8 cellular contexts compared by ENCODE assay signal in genomic region chr21:37266515-37267221, GRCh38. TPM values are rescaled to one million over a fixed set of nuclear protein-coding genes. Genes with fewer than 3 reads are reported as not detected.
DNase-seq lines count a peak whose midpoint lies in the region; ATAC-seq, FAIRE-seq and TF ChIP-seq lines count a peak whose summit lies in the region.

No MANE protein-coding gene starts in this region.

- intact Hi-C loops in left lung (cut with DNase I): loop anchor here in 1 of 2 donors (10.0 kb wide), 1 partner anchor 98 kb away; the partner anchor contains the start of gene DYRK1A

- no peaks in the 10 kb centered on the region for H3K9me3 ChIP-seq in CD4-positive, CD25-positive, alpha-beta regulatory T cell (ENCODE audit: control insufficient read depth in 2 of 2, low read length in 2 of 2)
- no peaks in the 10 kb centered on the region for H3K9me3 ChIP-seq in left lung

- H3K27me3 Mint-ChIP-seq in CD4-positive, CD25-positive, alpha-beta regulatory T cell: no peaks in the 10 kb centered on the region

- peaks cover 8% of the 10 kb centered on the region for H3K36me3 Mint-ChIP-seq in CD4-positive, CD25-positive, alpha-beta regulatory T cell

- no peak for DNase-seq in CD4-positive, CD25-positive, alpha-beta regulatory T cell
- DNase-seq in NCI-H748 (lab: John Stamatoyannopoulos, UW; ENCODE audit: unreplicated experiment) (peak; percentile 95), bronchial epithelial cell (ENCODE audit: low read depth) (peak; percentile 18), left lung (peak in 1 of 2 donors; percentile 92), activated gamma-delta T cell treated with Interleukin-2 at 50 U/mL for 16 hours (no peak)

- peaks cover 22% of the 10 kb centered on the region for H3K4me1 ChIP-seq in CD4-positive, CD25-positive, alpha-beta regulatory T cell (ENCODE audit: control insufficient read depth, insufficient read depth, low read length, poor library complexity, severe bottlenecking)
- H3K4me1 ChIP-seq in left lung: peaks cover 7 to 43% of the 10 kb centered on the region in 2 donors

- no peak for FAIRE-seq in bronchial epithelial cell (lab: Jason Lieb, UNC)

- peak; percentile 9 to 12 for ATAC-seq in CD4-positive, CD25-positive, alpha-beta regulatory T cell (ENCODE audit: low read depth in 2 of 2)
- ATAC-seq in GM18520 (IDR thresholded peaks at IDR 0.05; ENCODE audit: unreplicated experiment): peak; percentile 1
- peak; percentile 3 for ATAC-seq in HG03064 (IDR thresholded peaks at IDR 0.05; ENCODE audit: low read depth, unreplicated experiment)
- ATAC-seq in left lung: peak; percentile 19

- peaks cover 21 to 58% (median 40%) of the 10 kb centered on the region in 4 donors for H3K4me1 Mint-ChIP-seq in CD4-positive, CD25-positive, alpha-beta regulatory T cell

- H3K27ac Mint-ChIP-seq in CD4-positive, CD25-positive, alpha-beta regulatory T cell: peak overlapping the region; percentile 97 to 98 (median 98)

- peak overlapping the region; percentile 94 to 98 (median 96) for H3K4me3 Mint-ChIP-seq in CD4-positive, CD25-positive, alpha-beta regulatory T cell

- no peaks in the 10 kb centered on the region for H3K27me3 ChIP-seq in CD4-positive, CD25-positive, alpha-beta regulatory T cell (ENCODE audit: control insufficient read depth, insufficient read depth, low read length)
- H3K27me3 ChIP-seq in bronchial epithelial cell (ENCODE audit: control insufficient read depth, insufficient read depth, low read length): no peaks in the 10 kb centered on the region
- H3K27me3 ChIP-seq in left lung: no peaks in the 10 kb centered on the region

- peak overlapping the region; percentile 99 for H3K27ac ChIP-seq in CD4-positive, CD25-positive, alpha-beta regulatory T cell (ENCODE audit: insufficient read depth, low read length, poor library complexity, severe bottlenecking)
- H3K27ac ChIP-seq in left lung (peak overlapping the region; percentile 99), temporal lobe (ENCODE audit: low read depth, low read length) (peak overlapping the region; percentile 91)

- peak overlapping the region; percentile 84 for H3K4me3 ChIP-seq in CD4-positive, CD25-positive, alpha-beta regulatory T cell (ENCODE audit: low read depth, low read length)
- H3K4me3 ChIP-seq in bronchial epithelial cell (ENCODE audit: low read depth, low read length) (peak overlapping the region; percentile 71), left lung (peak overlapping the region; percentile 94 to 98)

- TF ChIP-seq CTCF in bronchial epithelial cell (IDR thresholded peaks at IDR 0.05; ENCODE audit: insufficient read depth, low read length, severe bottlenecking) (no peak), left lung (IDR thresholded peaks at IDR 0.05) (no peak)

- H3K9me3 Mint-ChIP-seq in CD4-positive, CD25-positive, alpha-beta regulatory T cell: peaks cover 0 to 1% (median 0%) of the 10 kb centered on the region in 7 donors

- peaks cover under 1% of the 10 kb centered on the region for H3K36me3 ChIP-seq in CD4-positive, CD25-positive, alpha-beta regulatory T cell (ENCODE audit: control insufficient read depth, insufficient read depth, low read length)
- H3K36me3 ChIP-seq in bronchial epithelial cell (ENCODE audit: control insufficient read depth, insufficient read depth, low read length) (peaks cover 1% of the 10 kb centered on the region), left lung (no peaks in the 10 kb centered on the region)

RNA-seq across cellular contexts. Expression of gene VPS26C, which starts 0.5 kb away (rescaled TPM):
- total RNA-seq in CD4-positive, CD25-positive, alpha-beta regulatory T cell: 49.4 TPM
- polyA plus RNA-seq in CD4-positive, CD25-positive, alpha-beta regulatory T cell: 100 to 1,000 TPM in 1 of 4 donors, 10 to 100 TPM in 3; 84.0 to 104 (median 94.1) TPM
- total RNA-seq in bronchial epithelial cell (50.4 and 50.5 TPM in 2 replicates), left lung (10 to 100 TPM; 46.0 to 66.2 TPM), temporal lobe (41.1 TPM)

Comparison
In these comparisons a context has a peak if more than half of its experiments do, and no peak if none do; other contexts are left out.
1. DNase-seq: peak in NCI-H748 (single experiment) and bronchial epithelial cell (single experiment); none in CD4-positive, CD25-positive, alpha-beta regulatory T cell (0 of 3) and activated gamma-delta T cell treated with Interleukin-2 at 50 U/mL for 16 hours (single experiment).
2. Peak in every context shown above with its lines, with median percentiles within 50 percentile points of each other: ATAC-seq, H3K27ac ChIP-seq and H3K4me3 ChIP-seq.